Comparison of ENCODE assay signal across 17 cellular contexts in genomic region chr6:43086022-43086658, GRCh38.
DNase-seq lines count a peak whose midpoint lies in the region; ATAC-seq and TF ChIP-seq lines count a peak whose summit lies in the region.
"Had no signal": no experiment of that assay in that cellular context is flagged by ENCODE, and none has a peak within 500 bp of the region (broad histone marks: within the 10 kb centered on the region; RNA-seq: fewer than 3 reads in every experiment).

No MANE protein-coding gene starts in this region.

- TF ChIP-seq CTCF in fibroblast of mammary gland (conservative IDR thresholded peaks at IDR 0.05; ENCODE audit: control insufficient read depth, insufficient read depth, low read depth, low read length): no peak

- DNase-seq in stimulated activated CD4-positive, alpha-beta T cell treated with anti-CD3 and anti-CD28 coated beads, Interleukin-4, amount 100 ng/mL, for 24 hours: peak; percentile 20
- DNase-seq in stimulated activated CD4-positive, alpha-beta T cell treated with anti-CD3 and anti-CD28 coated beads, Interleukin-1b, Interleukin-23, amount 100 ng/mL, for 48 hours: no peak
- peak; percentile 10 for DNase-seq in fibroblast of mammary gland (ENCODE audit: low read depth)
- peak in 1 of 2 donors; percentile 29 for DNase-seq in stimulated activated naive CD8-positive, alpha-beta T cell treated with anti-CD3 and anti-CD28 coated beads, Interleukin-15, amount 100 ng/mL, for 72 hours
- DNase-seq: activated CD8-positive, alpha-beta memory T cell treated with anti-CD3 and anti-CD28 coated beads, Interleukin-2, amount 50 U/mL, for 48 hours; anterior cingulate cortex; dorsolateral prefrontal cortex; GF-D8; NCI-H1417; NCI-H524 treated with DMSO at 0.1 percent for 48 hours; substantia nigra had no signal

- no peaks in the 10 kb centered on the region for H3K9me3 Mint-ChIP-seq in stimulated activated naive CD8-positive, alpha-beta T cell treated with anti-CD3 and anti-CD28 coated beads, Interleukin-15, amount 100 ng/mL, for 72 hours
- H3K9me3 Mint-ChIP-seq: CD14-positive monocyte, IgD-negative memory B cell had no signal

- H3K27me3 Mint-ChIP-seq in stimulated activated naive CD8-positive, alpha-beta T cell treated with anti-CD3 and anti-CD28 coated beads, Interleukin-15, amount 100 ng/mL, for 72 hours: no peaks in the 10 kb centered on the region

- H3K4me1 Mint-ChIP-seq in stimulated activated naive CD8-positive, alpha-beta T cell treated with anti-CD3 and anti-CD28 coated beads, Interleukin-15, amount 100 ng/mL, for 72 hours: peaks cover 9% of the 10 kb centered on the region
- H3K4me1 Mint-ChIP-seq: CD14-positive monocyte had no signal

- no peak overlapping the region for H3K4me3 ChIP-seq in fibroblast of mammary gland (ENCODE audit: control insufficient read depth, low read depth, low read length)
- H3K4me3 ChIP-seq: dorsolateral prefrontal cortex had no signal

- H3K27ac Mint-ChIP-seq in stimulated activated naive CD8-positive, alpha-beta T cell treated with anti-CD3 and anti-CD28 coated beads, Interleukin-15, amount 100 ng/mL, for 72 hours: no peak overlapping the region
- H3K27ac Mint-ChIP-seq: IgD-negative memory B cell had no signal

- peak; percentile 63 for ATAC-seq in HG03432 (IDR thresholded peaks at IDR 0.05; ENCODE audit: unreplicated experiment)
- peak; percentile 96 for ATAC-seq in stimulated activated naive CD8-positive, alpha-beta T cell treated with anti-CD3 and anti-CD28 coated beads, Interleukin-15, amount 100 ng/mL, for 72 hours
- ATAC-seq in HG02588 (IDR thresholded peaks at IDR 0.05; ENCODE audit: unreplicated experiment): no peak
- no peak for ATAC-seq in GM21526 (IDR thresholded peaks at IDR 0.05; ENCODE audit: low FRiP score, unreplicated experiment)
- no peak for ATAC-seq in HG03135 (IDR thresholded peaks at IDR 0.05; ENCODE audit: unreplicated experiment)

- no peak overlapping the region for H3K4me3 Mint-ChIP-seq in stimulated activated naive CD8-positive, alpha-beta T cell treated with anti-CD3 and anti-CD28 coated beads, Interleukin-15, amount 100 ng/mL, for 72 hours
- H3K4me3 Mint-ChIP-seq: CD14-positive monocyte had no signal

Comparison
In these comparisons a context has a peak if more than half of its experiments do, and no peak if none do; other contexts are left out.
1. ATAC-seq: peak in HG03432 (single experiment) and stimulated activated naive CD8-positive, alpha-beta T cell treated with anti-CD3 and anti-CD28 coated beads, Interleukin-15, amount 100 ng/mL, for 72 hours (single experiment); none in HG02588 (single experiment), GM21526 (single experiment) and HG03135 (single experiment).